Comparison of ENCODE assay signal across 21 cellular contexts in the genomic region with DNA sequence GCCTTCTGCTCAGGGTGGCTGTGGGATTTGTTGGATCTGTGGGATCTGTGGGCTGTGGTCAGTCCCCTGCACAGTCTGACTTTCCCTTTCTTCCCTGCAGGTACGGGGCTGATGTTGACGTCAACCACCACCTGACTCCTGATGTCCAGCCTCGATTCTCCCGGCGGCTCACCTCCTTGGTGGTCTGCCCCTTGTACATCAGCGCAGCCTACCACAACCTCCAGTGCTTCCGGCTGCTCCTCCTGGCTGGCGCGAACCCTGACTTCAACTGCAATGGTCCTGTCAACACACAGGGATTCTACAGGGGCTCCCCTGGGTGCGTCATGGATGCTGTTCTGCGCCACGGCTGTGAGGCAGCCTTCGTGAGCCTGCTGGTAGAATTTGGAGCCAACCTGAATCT. TPM values are rescaled to one million over a fixed set of nuclear protein-coding genes. Genes with fewer than 3 reads are reported as not detected.
DNase-seq lines count a peak whose midpoint lies in the region; ATAC-seq and TF ChIP-seq lines count a peak whose summit lies in the region.
"Had no signal": no experiment of that assay in that cellular context is flagged by ENCODE, and none has a peak within 500 bp of the region (broad histone marks: within the 10 kb centered on the region; RNA-seq: fewer than 3 reads in every experiment).

No MANE protein-coding gene starts in this region.

- H3K4me1 Mint-ChIP-seq in activated CD4-positive, alpha-beta T cell treated with anti-CD3 and anti-CD28 coated beads, Interleukin-2, amount 10 ng/mL, durations not matched to agents 24 days and 14 days = peaks cover 13% of the 10 kb centered on the region
- H3K4me1 Mint-ChIP-seq in stimulated activated naive CD8-positive, alpha-beta T cell treated with anti-CD3 and anti-CD28 coated beads, Interleukin-15, amount 100 ng/mL, for 72 hours = peaks cover 54% of the 10 kb centered on the region

- no CpG with 5 or more reads among the region's 13 CpGs for WGBS in neuronal stem cell (ENCODE audit: extremely low coverage in 2 of 2, insufficient read length in 2 of 2, insufficient replicate concordance in 1 of 2), 2 donors
- 97 to 98% methylated on average over 13 of the region's 13 CpGs for WGBS in testis, 2 donors

- H3K36me3 ChIP-seq in neuronal stem cell (replicated peaks in 1 of 2; ENCODE audit: control insufficient read depth in 2 of 2, insufficient read depth in 2 of 2, low read length in 2 of 2) (peaks cover 33 to 85% of the 10 kb centered on the region in 2 donors), vagina (peaks cover 0 to 39% of the 10 kb centered on the region in 2 donors), testis (ENCODE audit: low read depth, missing control alignments) (no peaks in the 10 kb centered on the region)

- peak overlapping the region; percentile 35 for H3K9ac ChIP-seq in neuronal stem cell (ENCODE audit: low read depth, low read length, poor library complexity)
- H3K9ac ChIP-seq: GM23248 had no signal

- no peak overlapping the region for H3K14ac ChIP-seq in neuronal stem cell (ENCODE audit: low read length)

- no peak overlapping the region for H4K8ac ChIP-seq in neuronal stem cell (ENCODE audit: low read depth, low read length)

- no peak overlapping the region for H2AFZ ChIP-seq in neuronal stem cell (ENCODE audit: low read length)
- H2AFZ ChIP-seq: GM23248 had no signal

- DNase-seq in activated CD4-positive, alpha-beta T cell treated with anti-CD3 and anti-CD28 coated beads, Interleukin-2, amount 10 ng/mL, durations not matched to agents 24 days and 14 days = no peak
- no peak for DNase-seq in activated CD4-positive, alpha-beta T cell treated with anti-CD3 and anti-CD28 coated beads for 48 hours
- no peak for DNase-seq in stimulated activated naive CD8-positive, alpha-beta T cell treated with anti-CD3 and anti-CD28 coated beads, Interleukin-15, amount 100 ng/mL, for 72 hours
- DNase-seq in stimulated activated naive CD8-positive, alpha-beta T cell treated with anti-CD3 and anti-CD28 coated beads, Interleukin-15, Interleukin-2, amounts not matched to agents 100 U/mL and 50 U/mL, for 24 hours = no peak
- no peak for DNase-seq in neuronal stem cell (ENCODE audit: low spot score)
- DNase-seq in vagina (ENCODE audit: extremely low spot score in 2 of 2) = peak; percentile 58 to 70
- no peak for DNase-seq in HUDEP-2 (lab: John Stamatoyannopoulos, UW; ENCODE audit: unreplicated experiment in 76 of 76)
- no peak for DNase-seq in testis
- DNase-seq: DMS 273 treated with DMSO at 0.1 percent for 48 hours, GM23248, Kasumi-1, MG63, NCI-H1048, NCI-H1436, NCI-H1930, NCI-H345, NCI-H524 treated with DMSO at 0.1 percent for 48 hours, RPMI8226 had no signal

- H3K27me3 ChIP-seq in neuronal stem cell (ENCODE audit: control insufficient read depth in 3 of 3, insufficient read depth in 3 of 3, low read depth in 1 of 3, low read length in 3 of 3) (no peaks in the 10 kb centered on the region), vagina (no peaks in the 10 kb centered on the region), testis (no peaks in the 10 kb centered on the region)
- H3K27me3 ChIP-seq: MG63 had no signal

- intact Hi-C loops in activated CD4-positive, alpha-beta T cell treated with anti-CD3 and anti-CD28 coated beads, Interleukin-2, amount 10 ng/mL, durations not matched to agents 24 days and 14 days (cut with micrococcal nuclease) = no loop called here
- intact Hi-C loops in vagina (cut with DNase I) (no loop called here), testis (cut with DNase I; ENCODE audit: low total_unique reads) (no loop called here)

- ATAC-seq in stimulated activated naive CD8-positive, alpha-beta T cell treated with anti-CD3 and anti-CD28 coated beads, Interleukin-15, amount 100 ng/mL, for 72 hours = no peak
- no peak for ATAC-seq in stimulated activated naive CD8-positive, alpha-beta T cell treated with anti-CD3 and anti-CD28 coated beads, Interleukin-15, Interleukin-2, amounts not matched to agents 100 U/mL and 50 U/mL, for 24 hours

- no peak overlapping the region for H3K4me3 Mint-ChIP-seq in activated CD4-positive, alpha-beta T cell treated with anti-CD3 and anti-CD28 coated beads, Interleukin-2, amount 10 ng/mL, durations not matched to agents 24 days and 14 days
- H3K4me3 Mint-ChIP-seq in stimulated activated naive CD8-positive, alpha-beta T cell treated with anti-CD3 and anti-CD28 coated beads, Interleukin-15, amount 100 ng/mL, for 72 hours = no peak overlapping the region
- H3K4me3 Mint-ChIP-seq: CD14-positive monocyte had no signal

- no peak overlapping the region for H3K4ac ChIP-seq in neuronal stem cell (ENCODE audit: low read length)

- TF ChIP-seq CTCF in vagina (IDR thresholded peaks at IDR 0.05) = no peak
- no peak for TF ChIP-seq CTCF in testis (IDR thresholded peaks at IDR 0.05)

- H3K4me3 ChIP-seq in neuronal stem cell (ENCODE audit: low read length in 2 of 2) = no peak overlapping the region
- H3K4me3 ChIP-seq in vagina = no peak overlapping the region
- H3K4me3 ChIP-seq in testis = no peak overlapping the region
- H3K4me3 ChIP-seq: GM23248, HAP-1, MG63 had no signal

- no peak overlapping the region for H3K4me2 ChIP-seq in neuronal stem cell (ENCODE audit: insufficient read depth, low read length, poor library complexity, severe bottlenecking)

- H2BK12ac ChIP-seq in neuronal stem cell (ENCODE audit: low read length) = no peak overlapping the region

- H2AK5ac ChIP-seq in neuronal stem cell (ENCODE audit: low read depth, low read length) = no peak overlapping the region

- H3K36me3 Mint-ChIP-seq in activated CD4-positive, alpha-beta T cell treated with anti-CD3 and anti-CD28 coated beads, Interleukin-2, amount 10 ng/mL, durations not matched to agents 24 days and 14 days (ENCODE audit: low read depth) = peaks cover 59% of the 10 kb centered on the region

- no peak overlapping the region for H2BK15ac ChIP-seq in neuronal stem cell (ENCODE audit: low read length)

- no peak overlapping the region for H3K18ac ChIP-seq in neuronal stem cell (ENCODE audit: low read length)

- no peak overlapping the region for H2BK120ac ChIP-seq in neuronal stem cell (ENCODE audit: low read depth, low read length)

- TF ChIP-seq POLR2A in vagina (IDR thresholded peaks at IDR 0.05) (no peak), testis (IDR thresholded peaks at IDR 0.05) (no peak)

- H3K27me3 Mint-ChIP-seq in activated CD4-positive, alpha-beta T cell treated with anti-CD3 and anti-CD28 coated beads, Interleukin-2, amount 10 ng/mL, durations not matched to agents 24 days and 14 days = no peaks in the 10 kb centered on the region
- H3K27me3 Mint-ChIP-seq in stimulated activated naive CD8-positive, alpha-beta T cell treated with anti-CD3 and anti-CD28 coated beads, Interleukin-15, amount 100 ng/mL, for 72 hours = no peaks in the 10 kb centered on the region

- H3K23ac ChIP-seq in neuronal stem cell (ENCODE audit: low read depth, low read length, poor library complexity) = no peak overlapping the region

- H3K4me1 ChIP-seq in neuronal stem cell (ENCODE audit: control insufficient read depth in 2 of 2, insufficient read depth in 1 of 2, low read depth in 1 of 2, low read length in 2 of 2) (peaks cover 0 to 7% of the 10 kb centered on the region in 2 donors), vagina (peaks cover 17% of the 10 kb centered on the region), testis (peaks cover 23% of the 10 kb centered on the region)
- H3K4me1 ChIP-seq: HAP-1 had no signal

- peak overlapping the region; percentile 7 for H3K27ac Mint-ChIP-seq in activated CD4-positive, alpha-beta T cell treated with anti-CD3 and anti-CD28 coated beads, Interleukin-2, amount 10 ng/mL, durations not matched to agents 24 days and 14 days
- peak overlapping the region; percentile 30 to 52 for H3K27ac Mint-ChIP-seq in stimulated activated naive CD8-positive, alpha-beta T cell treated with anti-CD3 and anti-CD28 coated beads, Interleukin-15, amount 100 ng/mL, for 72 hours

- peaks cover 8% of the 10 kb centered on the region for H3K79me1 ChIP-seq in neuronal stem cell (ENCODE audit: low read depth, low read length)

- H4K91ac ChIP-seq in neuronal stem cell (ENCODE audit: low read depth, low read length, poor library complexity) = no peak overlapping the region

- H3K27ac ChIP-seq in neuronal stem cell (replicated peaks; ENCODE audit: low read length) (no peak overlapping the region), vagina (no peak overlapping the region), testis (no peak overlapping the region)
- H3K27ac ChIP-seq: 22Rv1, GM23248 had no signal

- H3K9me3 Mint-ChIP-seq in activated CD4-positive, alpha-beta T cell treated with anti-CD3 and anti-CD28 coated beads, Interleukin-2, amount 10 ng/mL, durations not matched to agents 24 days and 14 days = no peaks in the 10 kb centered on the region
- H3K9me3 Mint-ChIP-seq in stimulated activated naive CD8-positive, alpha-beta T cell treated with anti-CD3 and anti-CD28 coated beads, Interleukin-15, amount 100 ng/mL, for 72 hours = no peaks in the 10 kb centered on the region
- H3K9me3 Mint-ChIP-seq: CD14-positive monocyte had no signal

- H2BK5ac ChIP-seq in neuronal stem cell (ENCODE audit: low read length) = no peak overlapping the region

- no peaks in the 10 kb centered on the region for H3K9me3 ChIP-seq in neuronal stem cell (replicated peaks in 1 of 2; ENCODE audit: control insufficient read depth in 2 of 2, insufficient read depth in 1 of 2, low read depth in 1 of 2, low read length in 2 of 2)
- H3K9me3 ChIP-seq in vagina = no peaks in the 10 kb centered on the region
- no peaks in the 10 kb centered on the region for H3K9me3 ChIP-seq in testis
- H3K9me3 ChIP-seq: HAP-1, MG63 had no signal

RNA-seq across cellular contexts. Expression of a gene that starts 17.5 kb away (rescaled TPM):
- 33.9 and 34.8 TPM in 2 replicates for total RNA-seq in activated CD4-positive, alpha-beta T cell treated with anti-CD3 and anti-CD28 coated beads, Interleukin-2, amount 10 ng/mL, durations not matched to agents 24 days and 14 days
- 22.8 TPM for polyA plus RNA-seq in neuronal stem cell (2013, experiment 1 of 2)
- 20.5 TPM for polyA plus RNA-seq in neuronal stem cell (2013, experiment 2 of 2)
- total RNA-seq in vagina (16.7 TPM), testis (10 to 100 TPM; 31.4 to 41.9 TPM)
- 52.5 TPM for polyA plus RNA-seq in testis (ENCODE audit: insufficient read depth, low read depth, low replicate concordance)

Comparison
In these comparisons a context has a peak if more than half of its experiments do, and no peak if none do; other contexts are left out.
1. DNase-seq: peak in vagina (2 of 2); none in activated CD4-positive, alpha-beta T cell treated with anti-CD3 and anti-CD28 coated beads, Interleukin-2, amount 10 ng/mL, durations not matched to agents 24 days and 14 days (single experiment), activated CD4-positive, alpha-beta T cell treated with anti-CD3 and anti-CD28 coated beads for 48 hours (single experiment), stimulated activated naive CD8-positive, alpha-beta T cell treated with anti-CD3 and anti-CD28 coated beads, Interleukin-15, amount 100 ng/mL, for 72 hours (0 of 2), stimulated activated naive CD8-positive, alpha-beta T cell treated with anti-CD3 and anti-CD28 coated beads, Interleukin-15, Interleukin-2, amounts not matched to agents 100 U/mL and 50 U/mL, for 24 hours (single experiment), neuronal stem cell (single experiment), HUDEP-2 (0 of 76) and testis (single experiment).